ENCODE assay signal across 17 cellular contexts in genomic region chr13:58254961-58255360, GRCh38.
DNase-seq lines count a peak whose midpoint lies in the region; ATAC-seq and TF ChIP-seq lines count a peak whose summit lies in the region.
"Had no signal": no experiment of that assay in that cellular context is flagged by ENCODE, and none has a peak within 500 bp of the region (broad histone marks: within the 10 kb centered on the region; RNA-seq: fewer than 3 reads in every experiment).

No MANE protein-coding gene starts in this region.

- H3K4me1 ChIP-seq in GM23338 (ENCODE audit: insufficient read depth) (no peaks in the 10 kb centered on the region), endodermal cell (ENCODE audit: control insufficient read depth, insufficient read depth, low read length) (no peaks in the 10 kb centered on the region), neural progenitor cell (peaks cover 27% of the 10 kb centered on the region), Karpas-422 (ENCODE audit: low read length) (no peaks in the 10 kb centered on the region)
- H3K4me1 ChIP-seq: BLaER1 treated with 17β-estradiol and CSF1 and Interleukin-3, amounts not matched to agents 10 nM and 100 nM had no signal

- H3K36me3 ChIP-seq in GM23338 (ENCODE audit: insufficient read depth) (no peaks in the 10 kb centered on the region), endodermal cell (ENCODE audit: control insufficient read depth, insufficient read depth, low read length) (no peaks in the 10 kb centered on the region), neural progenitor cell (peaks cover 4% of the 10 kb centered on the region), Karpas-422 (ENCODE audit: insufficient read depth, low read length) (no peaks in the 10 kb centered on the region)
- H3K36me3 ChIP-seq: BLaER1 treated with 17β-estradiol and CSF1 and Interleukin-3, amounts not matched to agents 10 nM and 100 nM had no signal

- H3K36me3 Mint-ChIP-seq in GM23338 (ENCODE audit: low read depth) = no peaks in the 10 kb centered on the region
- H3K36me3 Mint-ChIP-seq in endodermal cell (ENCODE audit: low read depth) = no peaks in the 10 kb centered on the region
- H3K36me3 Mint-ChIP-seq in neural progenitor cell = peaks cover 20% of the 10 kb centered on the region
- H3K36me3 Mint-ChIP-seq: CD8-positive, alpha-beta T cell had no signal

- H3F3A ChIP-seq in GM23338 (replicated peaks; ENCODE audit: low read depth) (no peaks in the 10 kb centered on the region), neural progenitor cell (ENCODE audit: low read depth) (peaks cover 6% of the 10 kb centered on the region)

- H3K4me3 Mint-ChIP-seq in GM23338 (no peak overlapping the region), endodermal cell (no peak overlapping the region), neural progenitor cell (peak overlapping the region; percentile 44)
- H3K4me3 Mint-ChIP-seq: B cell; CD8-positive, alpha-beta T cell had no signal

- H3K27me3 Mint-ChIP-seq in GM23338 (ENCODE audit: insufficient read depth, low read depth, poor library complexity) (peaks cover 1% of the 10 kb centered on the region), endodermal cell (ENCODE audit: insufficient read depth) (no peaks in the 10 kb centered on the region), neural progenitor cell (ENCODE audit: insufficient read depth, low read depth) (no peaks in the 10 kb centered on the region)
- H3K27me3 Mint-ChIP-seq: B cell had no signal

- H3K27ac Mint-ChIP-seq in GM23338 (no peak overlapping the region), endodermal cell (no peak overlapping the region), neural progenitor cell (peak overlapping the region; percentile 99)
- H3K27ac Mint-ChIP-seq: B cell; CD8-positive, alpha-beta T cell had no signal

- H3K4me3 ChIP-seq in GM23338 (no peak overlapping the region), endodermal cell (ENCODE audit: low read length) (no peak overlapping the region), neural progenitor cell (no peak overlapping the region), Karpas-422 (ENCODE audit: low read length) (no peak overlapping the region)
- H3K4me3 ChIP-seq: BLaER1 treated with 17β-estradiol and CSF1 and Interleukin-3, amounts not matched to agents 10 nM and 100 nM; GM12878; GM23248 had no signal

- no peaks in the 10 kb centered on the region for H3K9me2 ChIP-seq in GM23338 (ENCODE audit: insufficient read depth)
- H3K9me2 ChIP-seq in Karpas-422 (replicated peaks; ENCODE audit: insufficient read depth, low read length) = no peaks in the 10 kb centered on the region

- H3K9ac ChIP-seq in endodermal cell (ENCODE audit: extremely low read depth, low read length, poor library complexity, severe bottlenecking) (no peak overlapping the region), neural progenitor cell (no peak overlapping the region), Karpas-422 (ENCODE audit: low read length) (no peak overlapping the region)
- H3K9ac ChIP-seq: BLaER1 treated with 17β-estradiol and CSF1 and Interleukin-3, amounts not matched to agents 10 nM and 100 nM; GM23248 had no signal

- H3K4me2 ChIP-seq in GM23338 = no peak overlapping the region
- peak overlapping the region; percentile 53 for H3K4me2 ChIP-seq in neural progenitor cell
- H3K4me2 ChIP-seq in Karpas-422 (ENCODE audit: low read depth, low read length, poor library complexity, severe bottlenecking) = no peak overlapping the region
- H3K4me2 ChIP-seq: BLaER1 treated with 17β-estradiol and CSF1 and Interleukin-3, amounts not matched to agents 10 nM and 100 nM had no signal

- H3K79me2 ChIP-seq in GM23338 (replicated peaks; ENCODE audit: insufficient read depth) (no peaks in the 10 kb centered on the region), neural progenitor cell (ENCODE audit: low read depth) (no peaks in the 10 kb centered on the region), Karpas-422 (ENCODE audit: low read length) (no peaks in the 10 kb centered on the region)

- DNase-seq in GM23338 (ENCODE audit: low spot score) (peak; percentile 6), NCI-H2171 treated with DMSO at 0.1 percent for 48 hours (lab: John Stamatoyannopoulos, UW) (peak; percentile 87), endodermal cell (no peak), neural progenitor cell (ENCODE audit: low spot score) (peak; percentile 78), Karpas-422 (no peak), GM10266 (ENCODE audit: extremely low spot score) (no peak)
- no peak for DNase-seq in activated CD4-positive, CD25-positive, alpha-beta regulatory T cell treated with anti-CD3 and anti-CD28 coated beads, Interleukin-2, amount 50 U/mL, for 72 hours
- DNase-seq: Calu3; CD8-positive, alpha-beta T cell; DMS79 treated with DMSO at 0.1 percent for 48 hours; GF-D8; GM23248; HCEC 1CT had no signal

- H4K20me1 ChIP-seq in GM23338 (replicated peaks; ENCODE audit: insufficient read depth) (no peaks in the 10 kb centered on the region), neural progenitor cell (ENCODE audit: low read depth) (no peaks in the 10 kb centered on the region), Karpas-422 (ENCODE audit: insufficient read depth, low read depth, low read length) (no peaks in the 10 kb centered on the region)
- H4K20me1 ChIP-seq: BLaER1 treated with 17β-estradiol and CSF1 and Interleukin-3, amounts not matched to agents 10 nM and 100 nM had no signal

- WGBS in endodermal cell (ENCODE audit: insufficient coverage in 1 of 2, insufficient read length in 1 of 2), 2 experiments = 86% methylated on average over 1 of the region's 1 CpG; no CpG with 5 or more reads in 1 of the 2 experiments

- peaks cover 4% of the 10 kb centered on the region; the same call in 1 of the 3 replicates for H3K4me1 Mint-ChIP-seq in GM23338
- H3K4me1 Mint-ChIP-seq in endodermal cell = peaks cover 10% of the 10 kb centered on the region
- H3K4me1 Mint-ChIP-seq in neural progenitor cell = peaks cover 34% of the 10 kb centered on the region
- H3K4me1 Mint-ChIP-seq: B cell had no signal

- no peak for ATAC-seq in GM23338
- ATAC-seq: CD8-positive, alpha-beta T cell; GM12878 had no signal

- H2AFZ ChIP-seq in GM23338 (no peak overlapping the region), neural progenitor cell (replicated peaks) (no peak overlapping the region), Karpas-422 (ENCODE audit: low read length) (no peak overlapping the region)
- H2AFZ ChIP-seq: GM23248 had no signal

- no peaks in the 10 kb centered on the region for H3K9me3 Mint-ChIP-seq in GM23338
- no peaks in the 10 kb centered on the region for H3K9me3 Mint-ChIP-seq in endodermal cell
- H3K9me3 Mint-ChIP-seq in neural progenitor cell = peaks cover 45% of the 10 kb centered on the region

- H3K27me3 ChIP-seq in GM23338 (ENCODE audit: insufficient read depth) (no peaks in the 10 kb centered on the region), endodermal cell (ENCODE audit: control insufficient read depth, insufficient read depth, low read length, poor library complexity, severe bottlenecking) (no peaks in the 10 kb centered on the region), neural progenitor cell (no peaks in the 10 kb centered on the region), Karpas-422 (ENCODE audit: low read length) (no peaks in the 10 kb centered on the region)
- H3K27me3 ChIP-seq: BLaER1 treated with 17β-estradiol and CSF1 and Interleukin-3, amounts not matched to agents 10 nM and 100 nM had no signal

- no peak for TF ChIP-seq CTCF in GM23338 (conservative IDR thresholded peaks at IDR 0.05; ENCODE audit: low read depth in 2 of 2)
- TF ChIP-seq CTCF in endodermal cell (conservative IDR thresholded peaks at IDR 0.05) = no peak
- no peak for TF ChIP-seq CTCF in neural progenitor cell (IDR thresholded peaks at IDR 0.05)
- no peak for TF ChIP-seq CTCF in GM10266 (IDR thresholded peaks at IDR 0.05; ENCODE audit: control insufficient read depth, insufficient read depth, low read depth, missing control alignments)

- H3K27ac ChIP-seq in GM23338 (ENCODE audit: low read depth) (no peak overlapping the region), endodermal cell (ENCODE audit: low read depth, low read length) (peak overlapping the region; percentile 92), neural progenitor cell (peak overlapping the region; percentile 76), Karpas-422 (ENCODE audit: low read length) (no peak overlapping the region)
- H3K27ac ChIP-seq: BLaER1 treated with 17β-estradiol and CSF1 and Interleukin-3, amounts not matched to agents 10 nM and 100 nM; GM23248; HL-60 had no signal

- H3K9me3 ChIP-seq in endodermal cell (ENCODE audit: control insufficient read depth, low read length) (no peaks in the 10 kb centered on the region), neural progenitor cell (ENCODE audit: low read depth) (no peaks in the 10 kb centered on the region), Karpas-422 (ENCODE audit: low read length) (peaks cover 18% of the 10 kb centered on the region; the same call in 1 of the 2 replicates)
- H3K9me3 ChIP-seq: BLaER1 treated with 17β-estradiol and CSF1 and Interleukin-3, amounts not matched to agents 10 nM and 100 nM had no signal

TF ChIP-seq in GM23338, 12 proteins besides CTCF, POLR2A, EP300 and RAD21 (continues in another document):
- TF ChIP-seq NANOG (IDR thresholded peaks at IDR 0.05; ENCODE audit: borderline replicate concordance) = no peak
- TF ChIP-seq REST (IDR thresholded peaks at IDR 0.05; ENCODE audit: unreplicated experiment) = no peak
- TF ChIP-seq ZNF114 (CRISPR knock-in tag; IDR thresholded peaks at IDR 0.05) = no peak
- TF ChIP-seq EZH2phosphoT487 (IDR thresholded peaks at IDR 0.05; ENCODE audit: unreplicated experiment) = no peak

Comparison
In these comparisons a context has a peak if more than half of its experiments do, and no peak if none do; other contexts are left out.
1. DNase-seq: peak in GM23338 (single experiment), NCI-H2171 treated with DMSO at 0.1 percent for 48 hours (single experiment) and neural progenitor cell (single experiment); none in endodermal cell (single experiment), activated CD4-positive, CD25-positive, alpha-beta regulatory T cell treated with anti-CD3 and anti-CD28 coated beads, Interleukin-2, amount 50 U/mL, for 72 hours (single experiment), Karpas-422 (single experiment) and GM10266 (single experiment).
2. H3K27ac ChIP-seq: peak in endodermal cell (single experiment) and neural progenitor cell (single experiment); none in GM23338 (single experiment) and Karpas-422 (single experiment).